Comparison of ENCODE assay signal across 8 cellular contexts in the genomic region with DNA sequence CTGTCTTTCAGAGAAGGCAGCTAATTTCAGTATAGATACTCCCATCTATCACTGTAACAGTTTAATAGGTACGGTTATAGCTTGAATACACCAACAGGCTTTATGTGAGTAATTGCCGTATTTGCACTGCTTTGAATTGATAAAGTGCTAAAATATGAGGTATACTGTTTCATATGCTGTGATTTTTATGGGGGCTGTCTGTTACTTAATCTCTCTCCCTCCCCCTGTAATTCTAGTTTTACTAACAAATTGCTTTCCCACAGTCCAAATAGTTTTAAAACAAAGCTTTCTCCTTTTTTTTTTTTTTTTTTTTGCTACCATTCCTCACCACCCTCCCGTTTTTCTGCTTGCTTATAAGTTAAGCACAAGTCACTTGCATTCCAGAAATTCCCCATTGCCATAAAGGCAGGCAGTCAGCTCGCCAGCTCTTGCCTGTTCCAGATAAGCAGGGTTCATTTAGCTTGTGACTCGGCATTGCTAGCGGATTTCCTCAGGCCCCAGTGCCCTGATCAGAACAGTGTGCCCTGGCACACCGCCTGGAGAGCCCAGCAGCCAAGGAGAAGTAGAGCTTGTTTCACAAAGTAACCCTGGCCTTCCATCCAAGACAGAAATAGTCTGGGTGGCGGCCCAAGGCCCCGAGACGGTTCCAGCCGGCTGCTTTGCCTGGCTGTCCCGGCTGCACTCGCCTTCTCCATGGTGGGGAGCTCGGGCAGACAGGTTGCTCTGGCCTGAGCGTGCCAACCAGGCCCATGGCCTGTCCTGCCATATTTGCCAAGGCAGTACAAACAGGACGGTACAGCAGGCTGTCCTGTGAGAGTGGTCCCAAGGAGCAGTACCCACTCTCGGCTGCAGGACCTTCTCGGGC. TPM values are rescaled to one million over a fixed set of nuclear protein-coding genes. Genes with fewer than 3 reads are reported as not detected.
A peak's percentile ranks its signal among the peaks of the same experiment; 100 is the strongest.
DNase-seq lines count a peak whose midpoint lies in the region; ATAC-seq and TF ChIP-seq lines count a peak whose summit lies in the region.

No MANE protein-coding gene starts in this region.

- peaks cover 52% of the 10 kb centered on the region for H3K4me1 Mint-ChIP-seq in neural crest cell

- TF ChIP-seq CTCF in foreskin keratinocyte (conservative IDR thresholded peaks at IDR 0.05) = no peak
- TF ChIP-seq CTCF in neural crest cell (conservative IDR thresholded peaks at IDR 0.05) = no peak

- no peaks in the 10 kb centered on the region for H3K9me3 Mint-ChIP-seq in neural crest cell

- in situ Hi-C loops in G401 (cut with HindIII; ENCODE audit: low sequenced_read_pairs) = loop anchor here (25.0 kb wide), 1 partner anchor 89 kb away; no protein-coding TSS in a partner anchor

- no peak overlapping the region for H3K4me3 Mint-ChIP-seq in neural crest cell

- peaks cover 11% of the 10 kb centered on the region for H3K4me1 ChIP-seq in foreskin keratinocyte

- H3K27ac ChIP-seq in foreskin keratinocyte = no peak overlapping the region

- H3K27ac Mint-ChIP-seq in neural crest cell (ENCODE audit: unreplicated experiment) = peak overlapping the region; percentile 48

- no peaks in the 10 kb centered on the region for H3K27me3 ChIP-seq in foreskin keratinocyte

- ATAC-seq in foreskin keratinocyte = peak; percentile 15

- H3K27me3 Mint-ChIP-seq in neural crest cell (ENCODE audit: low read depth) = no peaks in the 10 kb centered on the region

- DNase-seq in G401 (ENCODE audit: low spot score) (peak; percentile 94), UCSD-AML1 (lab: John Stamatoyannopoulos, UW; ENCODE audit: unreplicated experiment) (peak; percentile 42), foreskin keratinocyte (peak; percentile 45 to 75), neural crest cell (ENCODE audit: low read depth, low spot score) (no peak), OCI-M1 (lab: John Stamatoyannopoulos, UW) (no peak), NCI-H1105 (lab: John Stamatoyannopoulos, UW) (no peak), NCI-H1417 treated with DMSO at 0.1 percent for 48 hours (lab: John Stamatoyannopoulos, UW) (no peak)
- DNase-seq in activated T-cell treated with anti-CD3 and anti-CD28 coated beads, Interleukin-2, amount 50 U/mL, for 1 hour = no peak

- H3K36me3 Mint-ChIP-seq in neural crest cell (ENCODE audit: low read depth) = no peaks in the 10 kb centered on the region

RNA-seq across cellular contexts. Expression of gene NPAS1, which starts 43.5 kb away (rescaled TPM):
- total RNA-seq in G401 (2014; rRNA removed; shearing (Covaris generic)) = 5.2 and 7.7 TPM in 2 replicates
- total RNA-seq in foreskin keratinocyte = 0.35 and 0.44 TPM in 2 replicates
- polyA plus RNA-seq in foreskin keratinocyte = 0.49 and 0.68 TPM in 2 replicates
- 1.5 and 1.9 TPM in 2 replicates for total RNA-seq in neural crest cell

Comparison
In these comparisons a context has a peak if more than half of its experiments do, and no peak if none do; other contexts are left out.
1. DNase-seq: peak in G401 (single experiment), UCSD-AML1 (single experiment) and foreskin keratinocyte (2 of 2); none in neural crest cell (single experiment), OCI-M1 (single experiment), NCI-H1105 (single experiment), NCI-H1417 treated with DMSO at 0.1 percent for 48 hours (single experiment) and activated T-cell treated with anti-CD3 and anti-CD28 coated beads, Interleukin-2, amount 50 U/mL, for 1 hour (single experiment).